31 cellular contexts compared by ENCODE assay signal in genomic region chr3:38315488-38316230, GRCh38. TPM values are rescaled to one million over a fixed set of nuclear protein-coding genes. Genes with fewer than 3 reads are reported as not detected.
"Had no signal": no experiment of that assay in that cellular context is flagged by ENCODE, and none has a peak within 500 bp of the region (broad histone marks: within the 10 kb centered on the region; RNA-seq: fewer than 3 reads in every experiment).

No MANE protein-coding gene starts in this region.

- H3K4me3 ChIP-seq: K562, SJCRH30, SK-N-MC had no signal

- H3K36me3 ChIP-seq: SJCRH30 had no signal

- ATAC-seq: activated CD4-positive, alpha-beta T cell treated with anti-CD3 and anti-CD28 coated beads for 36 hours; activated CD4-positive, CD25-positive, alpha-beta regulatory T cell treated with anti-CD3 and anti-CD28 coated beads, Interleukin-2, amount 50 U/mL, for 24 hours; activated naive CD8-positive, alpha-beta T cell treated with anti-CD3 and anti-CD28 coated beads, Interleukin-2, amount 50 U/mL, for 24 hours; Panc1 had no signal

- H3K9me3 ChIP-seq: SJCRH30 had no signal

- H3K27ac ChIP-seq: SJCRH30, SK-N-MC had no signal

- H3K4me1 ChIP-seq: SJCRH30 had no signal

- H3K27me3 ChIP-seq: SJCRH30 had no signal

- DNase-seq: activated CD4-positive, alpha-beta T cell treated with anti-CD3 and anti-CD28 coated beads for 36 hours; activated CD4-positive, alpha-beta T cell treated with anti-CD3 and anti-CD28 coated beads, Interleukin-2, amount 10 ng/mL, durations not matched to agents 7 days and 5 days; activated CD4-positive, alpha-beta T cell treated with anti-CD3 and anti-CD28 coated beads, Interleukin-2, amount 50 U/mL, for 48 hours; activated effector memory CD4-positive, alpha-beta T cell treated with Interleukin-2 at 50 U/mL for 16 hours; activated naive CD4-positive, alpha-beta T cell treated with anti-CD3 and anti-CD28 coated beads, Interleukin-2, amount 10 ng/mL, durations not matched to agents 7 days and 5 days; activated naive CD8-positive, alpha-beta T cell treated with anti-CD3 and anti-CD28 coated beads, Interleukin-2, amount 50 U/mL, for 24 hours; activated T-cell treated with anti-CD3 and anti-CD28 coated beads for 4 hours; activated T-cell treated with anti-CD3 and anti-CD28 coated beads, Interleukin-2, amount 50 U/mL, for 4 hours; anterior cingulate cortex; central memory CD4-positive, alpha-beta T cell; Karpas-422; NCI-H1105; NCI-H1436; NCI-H1694; NCI-H1930; NCI-H2081 treated with DMSO at 0.1 percent for 48 hours; NCI-H226; NCI-H446 treated with DMSO at 0.1 percent for 48 hours; NCI-H524; NCI-H69; SHP77; SJCRH30; T1000 had no signal

RNA-seq across cellular contexts. Expression of gene SLC22A14, which starts 33.6 kb away (rescaled TPM):
- total RNA-seq: activated CD4-positive, alpha-beta T cell treated with anti-CD3 and anti-CD28 coated beads for 36 hours; activated CD4-positive, alpha-beta T cell treated with anti-CD3 and anti-CD28 coated beads, Interleukin-2, amount 10 ng/mL, durations not matched to agents 7 days and 5 days; activated T-cell treated with anti-CD3 and anti-CD28 coated beads, Interleukin-2, amount 50 U/mL, for 4 hours; activated T-helper 1 cell treated with anti-CD3 and anti-CD28 coated beads, Interleukin-12 subunit alpha, Interleukin-12 subunit beta, Interleukin-2, Interleukin-4 antibody, amounts not matched to agents 30 ng/mL and 10 ng/mL and 1 ng/mL, durations not matched to agents 14 hours and 24 hours and 36 hours; SJCRH30; T-helper 1 cell treated with Interleukin-12 subunit alpha and Interleukin-12 subunit beta and Interleukin-4 antibody, amounts not matched to agents 30 ng/mL and 1 ng/mL, for 36 hours; T-helper 2 cell treated with Interferon-gamma antibody and Interleukin-4, amounts not matched to agents 100 ng/mL and 5 ng/mL, for 36 hours had no signal

RNA-seq across cellular contexts. Expression of gene SLC22A13, which starts 50.0 kb away (rescaled TPM):
- total RNA-seq: RPMI7951 had no signal
